ENCODE assay signal across 26 cellular contexts in genomic region chr20:62629864-62630470, GRCh38. TPM values are rescaled to one million over a fixed set of nuclear protein-coding genes. Genes with fewer than 3 reads are reported as not detected.
DNase-seq lines count a peak whose midpoint lies in the region; ATAC-seq and TF ChIP-seq lines count a peak whose summit lies in the region.
"Had no signal": no experiment of that assay in that cellular context is flagged by ENCODE, and none has a peak within 500 bp of the region (broad histone marks: within the 10 kb centered on the region; RNA-seq: fewer than 3 reads in every experiment).

No MANE protein-coding gene starts in this region.

- no peaks in the 10 kb centered on the region for H3F3A ChIP-seq in neural progenitor cell (ENCODE audit: low read depth)

- TF ChIP-seq CTCF in Panc1 (IDR thresholded peaks at IDR 0.05) (no peak), neural progenitor cell (IDR thresholded peaks at IDR 0.05) (no peak), WERI-Rb-1 (IDR thresholded peaks at IDR 0.05; ENCODE audit: low read depth, low read length) (no peak)

- 96% methylated on average over 18 of the region's 18 CpGs for WGBS in right cardiac atrium

- H3K27me3 ChIP-seq in right cardiac atrium (ENCODE audit: control insufficient read depth, insufficient read depth) = no peaks in the 10 kb centered on the region
- H3K27me3 ChIP-seq in Panc1 (ENCODE audit: control insufficient read depth, insufficient read depth, low read length) = no peaks in the 10 kb centered on the region
- no peaks in the 10 kb centered on the region for H3K27me3 ChIP-seq in neural progenitor cell
- no peaks in the 10 kb centered on the region for H3K27me3 ChIP-seq in WERI-Rb-1 (ENCODE audit: insufficient read depth, low read depth, severe bottlenecking)

- H3K4me3 ChIP-seq in right cardiac atrium (ENCODE audit: low read length) (no peak overlapping the region), Panc1 (ENCODE audit: low read depth in 2 of 2, low read length in 2 of 2) (no peak overlapping the region), neural progenitor cell (no peak overlapping the region), WERI-Rb-1 (ENCODE audit: low read depth, low read length) (no peak overlapping the region)
- H3K4me3 ChIP-seq: K562, SK-N-MC had no signal

- peak overlapping the region; percentile 90 for H3K27ac Mint-ChIP-seq in neural progenitor cell
- H3K27ac Mint-ChIP-seq: CD4-positive, alpha-beta memory T cell had no signal

- H3K79me2 ChIP-seq in neural progenitor cell (ENCODE audit: low read depth) = no peaks in the 10 kb centered on the region

- H3K36me3 Mint-ChIP-seq in neural progenitor cell = no peaks in the 10 kb centered on the region
- H3K36me3 Mint-ChIP-seq: CD4-positive, alpha-beta memory T cell had no signal

- no peak overlapping the region for H3K27ac ChIP-seq in right cardiac atrium (ENCODE audit: low read length)
- H3K27ac ChIP-seq in Panc1 (ENCODE audit: low read length) = peak overlapping the region; percentile 95
- H3K27ac ChIP-seq in neural progenitor cell = no peak overlapping the region
- no peak overlapping the region for H3K27ac ChIP-seq in WERI-Rb-1
- H3K27ac ChIP-seq: SK-N-MC had no signal

- H3K4me1 Mint-ChIP-seq in neural progenitor cell = peaks cover 17% of the 10 kb centered on the region
- H3K4me1 Mint-ChIP-seq: CD4-positive, alpha-beta memory T cell had no signal

- no TSS peak for BruUV-seq in Panc1 (replicated peaks; lab: Mats Ljungman, UMichigan)

- H3K9me3 ChIP-seq in right cardiac atrium (ENCODE audit: control insufficient read depth, low read length) (no peaks in the 10 kb centered on the region), Panc1 (ENCODE audit: control insufficient read depth, insufficient read depth, low read depth, low read length) (no peaks in the 10 kb centered on the region), neural progenitor cell (ENCODE audit: low read depth) (no peaks in the 10 kb centered on the region), WERI-Rb-1 (ENCODE audit: severe bottlenecking) (no peaks in the 10 kb centered on the region)
- H3K9me3 ChIP-seq: Caco-2 had no signal

- POLR2A ChIA-PET in Panc1 (lab: Charles Lee) = no interaction called here

- CTCF ChIA-PET in Panc1 (lab: Charles Lee) = no interaction called here

- in situ Hi-C loops in Panc1 (cut with HindIII; ENCODE audit: low pct_unique_long_range_greater_than_20kb, low sequenced_read_pairs) = no loop called here

- intact Hi-C loops in right cardiac atrium (cut with DNase I) (no loop called here), left cardiac atrium (cut with DNase I) (no loop called here), Panc1 (cut with micrococcal nuclease; ENCODE audit: unreplicated experiment) (no loop called here)

- no peaks in the 10 kb centered on the region for H3K9me3 Mint-ChIP-seq in neural progenitor cell
- H3K9me3 Mint-ChIP-seq: CD4-positive, alpha-beta memory T cell had no signal

- H2AFZ ChIP-seq in neural progenitor cell (replicated peaks) = no peak overlapping the region

- H3K4me2 ChIP-seq in neural progenitor cell = no peak overlapping the region

- no peaks in the 10 kb centered on the region for H4K20me1 ChIP-seq in neural progenitor cell (ENCODE audit: low read depth)

- ATAC-seq in right cardiac atrium (no peak), left cardiac atrium (no peak), Panc1 (no peak), GM19467 (IDR thresholded peaks at IDR 0.05; ENCODE audit: unreplicated experiment) (no peak)
- ATAC-seq: HCT116, K562 had no signal

- no peak overlapping the region for H3K4me3 Mint-ChIP-seq in neural progenitor cell
- H3K4me3 Mint-ChIP-seq: CD4-positive, alpha-beta memory T cell had no signal

- peak; percentile 7 to 46 (median 44) for DNase-seq in right cardiac atrium
- no peak for DNase-seq in left cardiac atrium
- no peak for DNase-seq in Panc1 (ENCODE audit: low read depth, low spot score)
- no peak for DNase-seq in neural progenitor cell (ENCODE audit: low spot score)
- no peak for DNase-seq in RKO (ENCODE audit: low spot score)
- DNase-seq in WERI-Rb-1 = no peak
- DNase-seq in stimulated activated naive CD4-positive, alpha-beta T cell treated with Interleukin-2 at 50 U/mL for 16 hours (lab: John Stamatoyannopoulos, UW) = no peak
- DNase-seq: 8988T; ACHN; C1 segment of cervical spinal cord; Caco-2; CD4-positive, alpha-beta memory T cell; Kasumi-1; MV-4-11; NCI-H1105; NCI-H1436 treated with DMSO at 0.1 percent for 48 hours; NCI-H1930; NCI-H2107; NCI-H446; NCI-H524 treated with DMSO at 0.1 percent for 48 hours; NCI-H774; SIG-M5 had no signal

- no peaks in the 10 kb centered on the region for H3K36me3 ChIP-seq in Panc1 (ENCODE audit: control insufficient read depth, insufficient read depth, low read length)
- no peaks in the 10 kb centered on the region for H3K36me3 ChIP-seq in neural progenitor cell
- no peaks in the 10 kb centered on the region for H3K36me3 ChIP-seq in WERI-Rb-1

- H3K9ac ChIP-seq in neural progenitor cell = no peak overlapping the region

- H3K4me1 ChIP-seq in right cardiac atrium (ENCODE audit: control insufficient read depth, insufficient read depth, low read length) (no peaks in the 10 kb centered on the region), Panc1 (ENCODE audit: control insufficient read depth, insufficient read depth, low read length) (peaks cover 39% of the 10 kb centered on the region), neural progenitor cell (no peaks in the 10 kb centered on the region)

- H3K27me3 Mint-ChIP-seq in neural progenitor cell (ENCODE audit: insufficient read depth, low read depth) = peaks cover 20% of the 10 kb centered on the region

RNA-seq across cellular contexts. Expression of gene SLCO4A1, which starts 12.3 kb away (rescaled TPM):
- total RNA-seq in right cardiac atrium = 1 to 10 TPM; 4.1 to 8.4 (median 5.3) TPM
- 15.5 TPM for polyA plus RNA-seq in right cardiac atrium
- total RNA-seq in left cardiac atrium = 10 to 100 TPM; 15.1 to 35.5 TPM
- 167 TPM for total RNA-seq in Panc1 (2021; ENCODE audit: unreplicated experiment)
- 145 TPM for polyA plus RNA-seq in Panc1 (2012; ENCODE audit: insufficient read length)
- total RNA-seq in neural progenitor cell (ENCODE audit: low replicate concordance) = 0.88 and 3.1 TPM in 2 replicates

Comparison
In these comparisons a context has a peak if more than half of its experiments do, and no peak if none do; other contexts are left out.
1. DNase-seq: peak in right cardiac atrium (3 of 3); none in left cardiac atrium (single experiment), Panc1 (single experiment), neural progenitor cell (single experiment), RKO (single experiment), WERI-Rb-1 (single experiment) and stimulated activated naive CD4-positive, alpha-beta T cell treated with Interleukin-2 at 50 U/mL for 16 hours (single experiment).